Comparison of ENCODE assay signal across 1 cellular context in the genomic region with DNA sequence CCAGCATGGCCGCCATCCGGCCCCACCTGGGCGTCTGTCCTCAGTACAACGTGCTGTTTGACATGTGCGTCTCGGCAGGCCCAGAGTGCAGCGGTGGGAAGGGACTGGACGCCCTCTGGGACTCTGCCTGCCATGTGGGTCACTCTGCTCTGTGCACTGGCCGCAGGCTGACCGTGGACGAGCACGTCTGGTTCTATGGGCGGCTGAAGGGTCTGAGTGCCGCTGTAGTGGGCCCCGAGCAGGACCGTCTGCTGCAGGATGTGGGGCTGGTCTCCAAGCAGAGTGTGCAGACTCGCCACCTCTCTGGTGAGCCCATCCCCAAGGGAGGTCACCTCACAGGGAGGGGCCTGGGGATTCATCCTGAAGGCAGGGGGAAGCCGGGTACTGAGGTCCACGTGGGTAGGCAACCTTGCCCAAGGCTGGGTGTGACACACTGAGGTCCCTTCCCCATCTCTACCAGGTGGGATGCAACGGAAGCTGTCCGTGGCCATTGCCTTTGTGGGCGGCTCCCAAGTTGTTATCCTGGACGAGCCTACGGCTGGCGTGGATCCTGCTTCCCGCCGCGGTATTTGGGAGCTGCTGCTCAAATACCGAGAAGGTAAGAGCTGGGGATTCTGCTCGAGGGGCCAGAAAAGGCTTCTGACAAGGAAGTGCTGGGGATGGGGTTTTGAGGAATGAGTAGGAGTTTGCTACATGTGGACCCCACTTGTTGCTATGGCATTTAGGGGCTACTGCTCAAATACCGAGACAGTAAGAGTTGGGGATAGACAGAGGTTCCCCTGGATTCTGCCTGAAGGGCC.
A peak's percentile ranks its signal among the peaks of the same experiment; 100 is the strongest.
TF ChIP-seq lines count a peak whose summit lies in the region.

No MANE protein-coding gene starts in this region.

TF ChIP-seq in HepG2, 621 proteins besides CTCF, POLR2A, EP300 and RAD21 (continued from another document and continues in another):
- TF ChIP-seq ZBTB4 (CRISPR knock-in tag; IDR thresholded peaks at IDR 0.05; ENCODE audit: borderline replicate concordance) (0 out of 2 replicates have a peak, but pooled peaks have one; percentile 26), HNRNPLL (IDR thresholded peaks at IDR 0.05; ENCODE audit: low read depth, low read length, poor library complexity, severe bottlenecking) (peak; percentile 38), ZNF607 (CRISPR knock-in tag; IDR thresholded peaks at IDR 0.05; ENCODE audit: borderline replicate concordance) (peak; percentile 88), AHR (CRISPR knock-in tag; IDR thresholded peaks at IDR 0.05) (peak; percentile 72; the same call in 1 of the 2 replicates), ARHGAP35 (CRISPR knock-in tag; IDR thresholded peaks at IDR 0.05; ENCODE audit: borderline replicate concordance) (0 out of 2 replicates have a peak, but pooled peaks have one; percentile 24), ZNF883 (CRISPR knock-in tag; IDR thresholded peaks at IDR 0.05; ENCODE audit: not compliant biosample characterization) (peak; percentile 60), RXRB (CRISPR knock-in tag; IDR thresholded peaks at IDR 0.05; ENCODE audit: borderline replicate concordance) (no peak; the same call in 1 of the 2 replicates), NFIB (CRISPR knock-in tag; IDR thresholded peaks at IDR 0.05; ENCODE audit: borderline replicate concordance) (no peak), ELF4 (CRISPR knock-in tag; IDR thresholded peaks at IDR 0.05; ENCODE audit: borderline replicate concordance) (no peak), CBFB (CRISPR knock-in tag; IDR thresholded peaks at IDR 0.05) (no peak), NPAS2 (CRISPR knock-in tag; IDR thresholded peaks at IDR 0.05; ENCODE audit: borderline replicate concordance) (no peak), CHD4 (IDR thresholded peaks at IDR 0.05; ENCODE audit: borderline replicate concordance, low read length) (no peak), KIAA2018 (CRISPR knock-in tag; IDR thresholded peaks at IDR 0.05; ENCODE audit: borderline replicate concordance) (no peak), ZNF44 (CRISPR knock-in tag; IDR thresholded peaks at IDR 0.05) (no peak), ZSCAN5A (CRISPR knock-in tag; IDR thresholded peaks at IDR 0.05; ENCODE audit: borderline replicate concordance) (no peak), NAIF1 (CRISPR knock-in tag; IDR thresholded peaks at IDR 0.05; ENCODE audit: borderline replicate concordance) (no peak; the same call in 1 of the 2 replicates), KDM6A (CRISPR knock-in tag; IDR thresholded peaks at IDR 0.05; ENCODE audit: low read depth) (no peak), ZNF260 (CRISPR knock-in tag; IDR thresholded peaks at IDR 0.05; ENCODE audit: borderline replicate concordance, low read depth) (no peak), ELF3 (CRISPR knock-in tag; IDR thresholded peaks at IDR 0.05) (peak; percentile 35; the same call in 1 of the 2 replicates), ZGPAT (CRISPR knock-in tag; IDR thresholded peaks at IDR 0.05) (peak; percentile 62), ZNF276 (CRISPR knock-in tag; IDR thresholded peaks at IDR 0.05; ENCODE audit: low read depth) (peak; percentile 77; the same call in 1 of the 2 replicates), MLLT10 (CRISPR knock-in tag; IDR thresholded peaks at IDR 0.05) (no peak), ZNF772 (CRISPR knock-in tag; IDR thresholded peaks at IDR 0.05) (peak; percentile 63; the same call in 1 of the 2 replicates), RELA (CRISPR knock-in tag; IDR thresholded peaks at IDR 0.05) (peak; percentile 56; the same call in 1 of the 2 replicates), CC2D1A (CRISPR knock-in tag; IDR thresholded peaks at IDR 0.05) (0 out of 2 replicates have a peak, but pooled peaks have one; percentile 21)
- TF ChIP-seq, protein P1, sequence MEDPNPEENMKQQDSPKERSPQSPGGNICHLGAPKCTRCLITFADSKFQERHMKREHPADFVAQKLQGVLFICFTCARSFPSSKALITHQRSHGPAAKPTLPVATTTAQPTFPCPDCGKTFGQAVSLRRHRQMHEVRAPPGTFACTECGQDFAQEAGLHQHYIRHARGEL (CRISPR knock-in tag; IDR thresholded peaks at IDR 0.05): no peak; the same call in 1 of the 2 replicates
- TF ChIP-seq, protein P2, sequence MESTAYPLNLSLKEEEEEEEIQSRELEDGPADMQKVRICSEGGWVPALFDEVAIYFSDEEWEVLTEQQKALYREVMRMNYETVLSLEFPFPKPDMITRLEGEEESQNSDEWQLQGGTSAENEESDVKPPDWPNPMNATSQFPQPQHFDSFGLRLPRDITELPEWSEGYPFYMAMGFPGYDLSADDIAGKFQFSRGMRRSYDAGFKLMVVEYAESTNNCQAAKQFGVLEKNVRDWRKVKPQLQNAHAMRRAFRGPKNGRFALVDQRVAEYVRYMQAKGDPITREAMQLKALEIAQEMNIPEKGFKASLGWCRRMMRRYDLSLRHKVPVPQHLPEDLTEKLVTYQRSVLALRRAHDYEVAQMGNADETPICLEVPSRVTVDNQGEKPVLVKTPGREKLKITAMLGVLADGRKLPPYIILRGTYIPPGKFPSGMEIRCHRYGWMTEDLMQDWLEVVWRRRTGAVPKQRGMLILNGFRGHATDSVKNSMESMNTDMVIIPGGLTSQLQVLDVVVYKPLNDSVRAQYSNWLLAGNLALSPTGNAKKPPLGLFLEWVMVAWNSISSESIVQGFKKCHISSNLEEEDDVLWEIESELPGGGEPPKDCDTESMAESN (CRISPR knock-in tag; conservative IDR thresholded peaks at IDR 0.05): peak; percentile 71
- TF ChIP-seq, protein P3, sequence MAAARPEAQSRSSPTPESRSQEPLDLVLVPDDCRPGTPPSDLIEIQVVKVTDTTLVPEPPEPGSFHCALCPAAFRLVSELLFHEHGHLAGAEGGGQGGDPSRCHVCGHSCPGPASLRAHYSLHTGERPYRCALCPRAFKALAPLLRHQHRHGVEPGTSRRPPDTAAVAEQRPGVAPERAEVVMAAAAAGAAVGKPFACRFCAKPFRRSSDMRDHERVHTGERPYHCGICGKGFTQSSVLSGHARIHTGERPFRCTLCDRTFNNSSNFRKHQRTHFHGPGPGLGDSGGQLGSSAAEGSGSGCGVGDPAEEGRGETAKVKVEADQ (CRISPR knock-in tag; IDR thresholded peaks at IDR 0.05; ENCODE audit: borderline replicate concordance): no peak
- TF ChIP-seq, protein P4, sequence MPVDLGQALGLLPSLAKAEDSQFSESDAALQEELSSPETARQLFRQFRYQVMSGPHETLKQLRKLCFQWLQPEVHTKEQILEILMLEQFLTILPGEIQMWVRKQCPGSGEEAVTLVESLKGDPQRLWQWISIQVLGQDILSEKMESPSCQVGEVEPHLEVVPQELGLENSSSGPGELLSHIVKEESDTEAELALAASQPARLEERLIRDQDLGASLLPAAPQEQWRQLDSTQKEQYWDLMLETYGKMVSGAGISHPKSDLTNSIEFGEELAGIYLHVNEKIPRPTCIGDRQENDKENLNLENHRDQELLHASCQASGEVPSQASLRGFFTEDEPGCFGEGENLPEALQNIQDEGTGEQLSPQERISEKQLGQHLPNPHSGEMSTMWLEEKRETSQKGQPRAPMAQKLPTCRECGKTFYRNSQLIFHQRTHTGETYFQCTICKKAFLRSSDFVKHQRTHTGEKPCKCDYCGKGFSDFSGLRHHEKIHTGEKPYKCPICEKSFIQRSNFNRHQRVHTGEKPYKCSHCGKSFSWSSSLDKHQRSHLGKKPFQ (CRISPR knock-in tag; IDR thresholded peaks at IDR 0.05; ENCODE audit: insufficient replicate concordance): peak; percentile 93
